In genomic region chr11:18700375-18700774, GRCh38 we compare ENCODE assay signal across 9 cellular contexts. TPM values are rescaled to one million over a fixed set of nuclear protein-coding genes. Genes with fewer than 3 reads are reported as not detected.
DNase-seq lines count a peak whose midpoint lies in the region; ATAC-seq and TF ChIP-seq lines count a peak whose summit lies in the region.
"Had no signal": no experiment of that assay in that cellular context is flagged by ENCODE, and none has a peak within 500 bp of the region (broad histone marks: within the 10 kb centered on the region; RNA-seq: fewer than 3 reads in every experiment).

No MANE protein-coding gene starts in this region.

- H3K9me3 Mint-ChIP-seq in Calu3 (ENCODE audit: low read depth, unreplicated experiment) (no peaks in the 10 kb centered on the region), progenitor cell of endocrine pancreas (ENCODE audit: low read depth) (no peaks in the 10 kb centered on the region)
- H3K9me3 Mint-ChIP-seq in effector memory CD8-positive, alpha-beta T cell = no peaks in the 10 kb centered on the region

- H3K27me3 Mint-ChIP-seq in Calu3 (ENCODE audit: unreplicated experiment) = peaks cover 25% of the 10 kb centered on the region
- no peaks in the 10 kb centered on the region for H3K27me3 Mint-ChIP-seq in effector memory CD8-positive, alpha-beta T cell
- H3K27me3 Mint-ChIP-seq in progenitor cell of endocrine pancreas = peaks cover 18% of the 10 kb centered on the region

- no TSS peak for BruUV-seq in Calu3 (replicated peaks; lab: Mats Ljungman, UMichigan)

- H3K36me3 Mint-ChIP-seq in Calu3 (ENCODE audit: insufficient read depth, unreplicated experiment) (peaks cover 25% of the 10 kb centered on the region), progenitor cell of endocrine pancreas (ENCODE audit: insufficient read depth) (peaks cover 2% of the 10 kb centered on the region)
- H3K36me3 Mint-ChIP-seq in effector memory CD8-positive, alpha-beta T cell (ENCODE audit: insufficient read depth) = peaks cover 15% of the 10 kb centered on the region

- no peaks in the 10 kb centered on the region for H3K9me3 ChIP-seq in esophagus muscularis mucosa

- H3K36me3 ChIP-seq in esophagus muscularis mucosa = peaks cover 5 to 19% (median 17%) of the 10 kb centered on the region in 4 donors

- no peak for TF ChIP-seq POLR2A in esophagus muscularis mucosa (IDR thresholded peaks at IDR 0.05; ENCODE audit: low read depth)

- CTCF ChIA-PET in Calu3 (lab: Charles Lee) = interaction anchor here (1.3 kb wide), 1 partner anchor 21 kb away, joined by 3 read pairs; no protein-coding TSS in a partner anchor

- peak overlapping the region; percentile 85 for H3K27ac Mint-ChIP-seq in Calu3 (ENCODE audit: unreplicated experiment)
- H3K27ac Mint-ChIP-seq in effector memory CD8-positive, alpha-beta T cell = peak overlapping the region; percentile 84 to 86
- no peak overlapping the region for H3K27ac Mint-ChIP-seq in progenitor cell of endocrine pancreas

- peaks cover 35% of the 10 kb centered on the region for H3K4me1 Mint-ChIP-seq in Calu3 (ENCODE audit: low read depth, unreplicated experiment)
- peaks cover 16 to 21% of the 10 kb centered on the region in 2 donors for H3K4me1 Mint-ChIP-seq in effector memory CD8-positive, alpha-beta T cell (ENCODE audit: low read depth in 2 of 2)
- H3K4me1 Mint-ChIP-seq in progenitor cell of endocrine pancreas (ENCODE audit: low read depth) = peaks cover 11% of the 10 kb centered on the region

- peak overlapping the region in 1 of 4 donors; percentile 11 for H3K27ac ChIP-seq in esophagus muscularis mucosa (replicated peaks in 1 of 4)

- peak; percentile 51 for DNase-seq in Calu3
- peak; percentile 61 for DNase-seq in NCI-H69 (lab: John Stamatoyannopoulos, UW)
- DNase-seq in effector memory CD8-positive, alpha-beta T cell = no peak
- no peak for DNase-seq in progenitor cell of endocrine pancreas (ENCODE audit: low spot score, unreplicated experiment)
- DNase-seq in HT-29 (ENCODE audit: low spot score) = no peak
- DNase-seq in esophagus muscularis mucosa (ENCODE audit: extremely low spot score) = no peak
- no peak for DNase-seq in amniotic stem cell (lab: John Stamatoyannopoulos, UW)
- DNase-seq: activated effector memory CD4-positive, alpha-beta T cell treated with Interleukin-2 at 50 U/mL for 16 hours; kidney glomerular epithelial cell had no signal

- WGBS in esophagus muscularis mucosa = 100% methylated on average over 1 of the region's 1 CpG

- intact Hi-C loops in Calu3 (cut with micrococcal nuclease; ENCODE audit: unreplicated experiment) (no loop called here), esophagus muscularis mucosa (cut with DNase I) (no loop called here)

- H3K4me3 Mint-ChIP-seq in Calu3 (ENCODE audit: low read depth, unreplicated experiment) = peak overlapping the region; percentile 72
- H3K4me3 Mint-ChIP-seq in effector memory CD8-positive, alpha-beta T cell = peak overlapping the region; percentile 80 to 84
- H3K4me3 Mint-ChIP-seq in progenitor cell of endocrine pancreas (ENCODE audit: low read depth) = peak overlapping the region; percentile 78

- TF ChIP-seq CTCF in Calu3 (IDR thresholded peaks at IDR 0.05; ENCODE audit: unreplicated experiment) = no peak
- TF ChIP-seq CTCF in progenitor cell of endocrine pancreas (IDR thresholded peaks at IDR 0.05; ENCODE audit: unreplicated experiment) = no peak
- no peak for TF ChIP-seq CTCF in esophagus muscularis mucosa (IDR thresholded peaks at IDR 0.05)

- ATAC-seq in effector memory CD8-positive, alpha-beta T cell (replicated peaks) = no peak

- H3K4me1 ChIP-seq in esophagus muscularis mucosa = peaks cover 23 to 36% (median 32%) of the 10 kb centered on the region in 4 donors

- H3K4me3 ChIP-seq in esophagus muscularis mucosa = no peak overlapping the region

- TF ChIP-seq EP300 in esophagus muscularis mucosa (IDR thresholded peaks at IDR 0.05) = no peak

- H3K27me3 ChIP-seq in esophagus muscularis mucosa = no peaks in the 10 kb centered on the region

RNA-seq across cellular contexts. Expression of gene TMEM86A, which starts 1.8 kb away (rescaled TPM):
- total RNA-seq in Calu3 (2022) (8.8 and 11.9 TPM in 2 replicates), progenitor cell of endocrine pancreas (6.1 and 7.9 TPM in 2 replicates), esophagus muscularis mucosa (1 to 10 TPM; 2.5 to 5.5 (median 4.2) TPM)
- total RNA-seq in HT-29 (2014; rRNA removed; shearing (Covaris generic)) = 3.1 and 5.6 TPM in 2 replicates

RNA-seq across cellular contexts. Expression of gene IGSF22, which starts 25.6 kb away (rescaled TPM):
- total RNA-seq in Calu3 (2022) (not detected in 2 replicates), progenitor cell of endocrine pancreas (0.44 and 1.3 TPM in 2 replicates), esophagus muscularis mucosa (under 1 TPM in 2 of 4 donors, not detected in 2; 0.17 to 0.23 TPM)
- total RNA-seq in HT-29 (2014; rRNA removed; shearing (Covaris generic)) = 0.03 and 1.8 TPM in 2 replicates

Comparison
In these comparisons a context has a peak if more than half of its experiments do, and no peak if none do; other contexts are left out.
1. DNase-seq: peak in Calu3 (single experiment) and NCI-H69 (single experiment); none in effector memory CD8-positive, alpha-beta T cell (0 of 3), progenitor cell of endocrine pancreas (single experiment), HT-29 (single experiment), esophagus muscularis mucosa (single experiment) and amniotic stem cell (single experiment).
2. Peak in every context shown above with its lines, with median percentiles within 50 percentile points of each other: H3K4me3 Mint-ChIP-seq.